In genomic region chr9:35044071-35044470, GRCh38 we compare ENCODE assay signal across 1 cellular context.
TF ChIP-seq lines count a peak whose summit lies in the region.

No MANE protein-coding gene starts in this region.

TF ChIP-seq in SK-N-SH treated with all-trans-retinoic acid at 6 μM for 48 hours, 23 proteins besides CTCF, POLR2A, EP300 and RAD21 (continued from another document):
- TF ChIP-seq CSRNP3 (CRISPR knock-in tag; IDR thresholded peaks at IDR 0.05) (no peak), ESRRG (CRISPR knock-in tag; IDR thresholded peaks at IDR 0.05) (no peak), PATZ1 (CRISPR knock-in tag; IDR thresholded peaks at IDR 0.05; ENCODE audit: borderline replicate concordance) (no peak), ZNF70 (CRISPR knock-in tag; IDR thresholded peaks at IDR 0.05) (no peak), ISL1 (CRISPR knock-in tag; IDR thresholded peaks at IDR 0.05) (no peak), ZFP30 (CRISPR knock-in tag; IDR thresholded peaks at IDR 0.05) (no peak)
